In genomic region chr17:14300628-14301278, GRCh38 we compare ENCODE assay signal across 8 cellular contexts. TPM values are rescaled to one million over a fixed set of nuclear protein-coding genes. Genes with fewer than 3 reads are reported as not detected.
A peak's percentile ranks its signal among the peaks of the same experiment; 100 is the strongest.
DNase-seq lines count a peak whose midpoint lies in the region; ATAC-seq and TF ChIP-seq lines count a peak whose summit lies in the region.

Gene HS3ST3B1 (plus strand): TSS chr17:14301081. CDS start chr17:14301519, 438 bp downstream.

- peak within 1 kb of the TSS; percentile 86 for H3K4me3 ChIP-seq in HUES6 (ENCODE audit: low read depth, low read length)

- peaks cover 95% of the 10 kb centered on the region for H3K27me3 ChIP-seq in HUES6 (ENCODE audit: control insufficient read depth, insufficient read depth, low read length)

- peak within 1 kb of the TSS; percentile 78 for H3K9ac ChIP-seq in HUES6 (ENCODE audit: low read length)

- TF ChIP-seq CTCF in Calu3 (IDR thresholded peaks at IDR 0.05; ENCODE audit: unreplicated experiment) = no peak

- H3K4me1 ChIP-seq in HUES6 (ENCODE audit: control insufficient read depth, insufficient read depth, low read length) = peaks cover 45% of the 10 kb centered on the region

- peaks cover 12% of the 10 kb centered on the region for H3K4me1 Mint-ChIP-seq in Calu3 (ENCODE audit: low read depth, unreplicated experiment)

- H3K36me3 Mint-ChIP-seq in Calu3 (ENCODE audit: insufficient read depth, unreplicated experiment) = peaks cover 14% of the 10 kb centered on the region

- no TSS peak for BruUV-seq in Calu3 (replicated peaks; lab: Mats Ljungman, UMichigan)

- H3K4me3 Mint-ChIP-seq in Calu3 (ENCODE audit: low read depth, unreplicated experiment) = peak within 1 kb of the TSS; percentile 66

- CTCF ChIA-PET in Calu3 (lab: Charles Lee) = interaction anchor here (0.8 to 2.1 kb wide), 5 partner anchors 95 to 702 kb away, joined by 3 to 7 read pairs (median 4); no protein-coding TSS in a partner anchor

- ATAC-seq in GM21515 (IDR thresholded peaks at IDR 0.05; ENCODE audit: unreplicated experiment) = peak; percentile 86

- no peaks in the 10 kb centered on the region for H3K36me3 ChIP-seq in HUES6 (ENCODE audit: control insufficient read depth, insufficient read depth, low read length)

- intact Hi-C loops in Calu3 (cut with micrococcal nuclease; ENCODE audit: unreplicated experiment) = loop anchor here (1.0 to 10.0 kb wide), 5 partner anchors 95 to 874 kb away; no protein-coding TSS in a partner anchor

- DNase-seq in Calu3 = peak; percentile 97
- DNase-seq in RKO (ENCODE audit: low spot score) = peak; percentile 98
- DNase-seq in activated T-helper 1 cell treated with Interleukin-2 at 50 U/mL for 16 hours (ENCODE audit: low read depth) = peak; percentile 98
- DNase-seq in fibroblast of gingiva (ENCODE audit: low read depth) = peak; percentile 100
- peak; percentile 100 for DNase-seq in myocyte (ENCODE audit: low read depth)
- DNase-seq in stimulated activated CD8-positive, alpha-beta memory T cell treated with anti-CD3 and anti-CD28 coated beads, Interleukin-7, amount 100 ng/mL, for 24 hours (ENCODE audit: low read depth) = peak; percentile 98

- no peak within 1 kb of the TSS for H3K27ac ChIP-seq in HUES6 (ENCODE audit: low read depth, low read length)

- no peaks in the 10 kb centered on the region for H3K9me3 ChIP-seq in HUES6 (ENCODE audit: control insufficient read depth, insufficient read depth, low read depth, low read length)

- no peak within 1 kb of the TSS for H3K27ac Mint-ChIP-seq in Calu3 (ENCODE audit: unreplicated experiment)

- H3K9me3 Mint-ChIP-seq in Calu3 (ENCODE audit: low read depth, unreplicated experiment) = no peaks in the 10 kb centered on the region

- H3K27me3 Mint-ChIP-seq in Calu3 (ENCODE audit: unreplicated experiment) = peaks cover 66% of the 10 kb centered on the region

RNA-seq across cellular contexts. Expression of gene HS3ST3B1, which starts in this region (rescaled TPM):
- total RNA-seq in Calu3 (2022) (0.78 and 0.80 TPM in 2 replicates), myocyte (4.5 and 6.0 TPM in 2 replicates)
- polyA plus RNA-seq in myocyte (2012) = 1.3 TPM

Comparison
In these comparisons a context has a peak if more than half of its experiments do, and no peak if none do; other contexts are left out.
1. Peak in DNase-seq in Calu3; RNA of the gene not detected or under 1 TPM.